1 cellular context compared by ENCODE assay signal in genomic region chr2:192544371-192544955, GRCh38.
TF ChIP-seq lines count a peak whose summit lies in the region.

No MANE protein-coding gene starts in this region.

TF ChIP-seq in H1, 55 proteins besides CTCF, POLR2A, EP300 and RAD21 (continued from another document):
- TF ChIP-seq JUN (IDR thresholded peaks at IDR 0.05; ENCODE audit: low read depth, low read length) (no peak), TCF12 (IDR thresholded peaks at IDR 0.05; ENCODE audit: low read depth, low read length) (no peak), CREB1 (IDR thresholded peaks at IDR 0.05) (no peak), FOSL1 (IDR thresholded peaks at IDR 0.05; ENCODE audit: insufficient read depth, low read depth, low read length) (no peak), SUZ12 (IDR thresholded peaks at IDR 0.05; ENCODE audit: low read length) (no peak), ZNF274 (IDR thresholded peaks at IDR 0.05; ENCODE audit: borderline replicate concordance, extremely low read depth, low read length) (no peak), PHF8 (conservative IDR thresholded peaks at IDR 0.05; ENCODE audit: low read depth, low read length) (no peak), SAP30 (IDR thresholded peaks at IDR 0.05; ENCODE audit: insufficient read depth, insufficient replicate concordance, low read length) (no peak), KDM1A (IDR thresholded peaks at IDR 0.05; ENCODE audit: borderline replicate concordance, low read length) (no peak), TAF1 (IDR thresholded peaks at IDR 0.05; ENCODE audit: low read depth, low read length) (no peak)
